In genomic region chr4:165207016-165207430, GRCh38 we compare ENCODE assay signal across 8 cellular contexts. TPM values are rescaled to one million over a fixed set of nuclear protein-coding genes. Genes with fewer than 3 reads are reported as not detected.
DNase-seq lines count a peak whose midpoint lies in the region; ATAC-seq and TF ChIP-seq lines count a peak whose summit lies in the region.

No MANE protein-coding gene starts in this region.

- no peaks in the 10 kb centered on the region for H3K36me3 Mint-ChIP-seq in activated naive CD4-positive, alpha-beta T cell treated with anti-CD3 and anti-CD28 coated beads, Interleukin-2, amount 50 U/mL, for 24 hours

- peak; percentile 28 for ATAC-seq in GM21529 (IDR thresholded peaks at IDR 0.05; ENCODE audit: unreplicated experiment)

- H3K4me1 Mint-ChIP-seq in activated naive CD4-positive, alpha-beta T cell treated with anti-CD3 and anti-CD28 coated beads, Interleukin-2, amount 50 U/mL, for 24 hours = peaks cover 67% of the 10 kb centered on the region

- H3K27me3 ChIP-seq in HUES48 (ENCODE audit: control insufficient read depth, insufficient read depth, low read length) (peaks cover 9% of the 10 kb centered on the region), left ventricle myocardium inferior (ENCODE audit: low read depth) (no peaks in the 10 kb centered on the region), rectal smooth muscle tissue (ENCODE audit: control insufficient read depth, insufficient read depth, low read length) (no peaks in the 10 kb centered on the region)

- peak overlapping the region; percentile 89 for H3K4me3 Mint-ChIP-seq in activated naive CD4-positive, alpha-beta T cell treated with anti-CD3 and anti-CD28 coated beads, Interleukin-2, amount 50 U/mL, for 24 hours

- H3K9ac ChIP-seq in HUES48 (ENCODE audit: low read depth, low read length) (peak overlapping the region; percentile 30; the same call in 1 of the 2 replicates), rectal smooth muscle tissue (ENCODE audit: low read length) (peak overlapping the region; percentile 53)

- no peaks in the 10 kb centered on the region for H3K9me3 ChIP-seq in HUES48 (ENCODE audit: control insufficient read depth, insufficient read depth, low read length)
- no peaks in the 10 kb centered on the region for H3K9me3 ChIP-seq in left ventricle myocardium inferior (replicated peaks)

- peak overlapping the region; percentile 14 for H3K27ac ChIP-seq in HUES48 (ENCODE audit: low read depth, low read length)
- peak overlapping the region; percentile 92 for H3K27ac ChIP-seq in left ventricle myocardium inferior (replicated peaks)
- H3K27ac ChIP-seq in rectal smooth muscle tissue (ENCODE audit: low read depth, low read length) = peak overlapping the region; percentile 78

- no peaks in the 10 kb centered on the region for H3K27me3 Mint-ChIP-seq in activated naive CD4-positive, alpha-beta T cell treated with anti-CD3 and anti-CD28 coated beads, Interleukin-2, amount 50 U/mL, for 24 hours

- H3K27ac Mint-ChIP-seq in activated naive CD4-positive, alpha-beta T cell treated with anti-CD3 and anti-CD28 coated beads, Interleukin-2, amount 50 U/mL, for 24 hours = peak overlapping the region; percentile 80

- H3K4me3 ChIP-seq in HUES48 (ENCODE audit: low read depth, low read length) = peak overlapping the region; percentile 83
- H3K4me3 ChIP-seq in left ventricle myocardium inferior = peak overlapping the region; percentile 79
- H3K4me3 ChIP-seq in rectal smooth muscle tissue (ENCODE audit: low read length) = peak overlapping the region; percentile 97

- H3K36me3 ChIP-seq in HUES48 (ENCODE audit: control insufficient read depth, insufficient read depth, low read length) (no peaks in the 10 kb centered on the region), left ventricle myocardium inferior (no peaks in the 10 kb centered on the region), rectal smooth muscle tissue (ENCODE audit: control insufficient read depth, insufficient read depth, low read length) (no peaks in the 10 kb centered on the region)

- H3K4me1 ChIP-seq in HUES48 (ENCODE audit: control insufficient read depth, insufficient read depth, low read length) (peaks cover 43% of the 10 kb centered on the region), left ventricle myocardium inferior (peaks cover 36% of the 10 kb centered on the region), rectal smooth muscle tissue (ENCODE audit: control insufficient read depth, insufficient read depth, low read length) (no peaks in the 10 kb centered on the region)

- no peak for TF ChIP-seq CTCF in left ventricle myocardium inferior (IDR thresholded peaks at IDR 0.05; ENCODE audit: borderline replicate concordance)

- no peaks in the 10 kb centered on the region for H3K9me3 Mint-ChIP-seq in activated naive CD4-positive, alpha-beta T cell treated with anti-CD3 and anti-CD28 coated beads, Interleukin-2, amount 50 U/mL, for 24 hours

- intact Hi-C loops in left ventricle myocardium inferior (cut with micrococcal nuclease) = loop anchor here (10.0 kb wide), 1 partner anchor 118 kb away; the partner anchor contains the start of gene MSMO1

- DNase-seq in NCI-H1417 (lab: John Stamatoyannopoulos, UW) (peak in 2 of 3 experiments; percentile 85 to 86), NCI-H1417 treated with DMSO at 0.1 percent for 48 hours (lab: John Stamatoyannopoulos, UW) (no peak), left ventricle myocardium inferior (no peak), SKM-1 treated with dmso at 0.1 percent for 144 hours (lab: John Stamatoyannopoulos, UW; ENCODE audit: unreplicated experiment) (no peak)

RNA-seq across cellular contexts. Expression of gene KLHL2, which starts 0.3 kb away (rescaled TPM):
- total RNA-seq in left ventricle myocardium inferior = 8.4 TPM

Comparison
In these comparisons a context has a peak if more than half of its experiments do, and no peak if none do; other contexts are left out.
1. DNase-seq: peak in NCI-H1417 (2 of 3); none in NCI-H1417 treated with DMSO at 0.1 percent for 48 hours (single experiment), left ventricle myocardium inferior (single experiment) and SKM-1 treated with dmso at 0.1 percent for 144 hours (single experiment).
2. H3K27ac ChIP-seq: peak in every context shown above with its lines; median percentile 92 in left ventricle myocardium inferior; 78 in rectal smooth muscle tissue; 14 in HUES48.
3. Peak in every context shown above with its lines, with median percentiles within 50 percentile points of each other: H3K4me3 ChIP-seq.